Comparison of ENCODE assay signal across 19 cellular contexts in genomic region chr12:97386133-97386581, GRCh38.
A peak's percentile ranks its signal among the peaks of the same experiment; 100 is the strongest.
DNase-seq lines count a peak whose midpoint lies in the region; ATAC-seq and TF ChIP-seq lines count a peak whose summit lies in the region.
"Had no signal": no experiment of that assay in that cellular context is flagged by ENCODE, and none has a peak within 500 bp of the region (broad histone marks: within the 10 kb centered on the region; RNA-seq: fewer than 3 reads in every experiment).

No MANE protein-coding gene starts in this region.

- H3K4me3 ChIP-seq in choroid plexus epithelial cell (ENCODE audit: low read depth, low read length) (no peak overlapping the region), mesenchymal stem cell (ENCODE audit: insufficient read depth in 1 of 2, low read depth in 1 of 2, low read length in 2 of 2) (no peak overlapping the region)
- H3K4me3 ChIP-seq: HAP-1, lower lobe of right lung had no signal

- H3K18ac ChIP-seq in mesenchymal stem cell (ENCODE audit: low read depth in 1 of 2, low read length in 2 of 2), result no peak overlapping the region

- no peak overlapping the region for H2BK120ac ChIP-seq in mesenchymal stem cell (ENCODE audit: low read depth, low read length)

- H3K9ac ChIP-seq in mesenchymal stem cell (ENCODE audit: low read length), result no peak overlapping the region

- peak overlapping the region; percentile 21 for H3K4me2 ChIP-seq in mesenchymal stem cell (ENCODE audit: low read length, poor library complexity, severe bottlenecking)

- H3K27ac ChIP-seq in mesenchymal stem cell (ENCODE audit: low read length, poor library complexity, severe bottlenecking), result peak overlapping the region; percentile 98
- H3K27ac ChIP-seq: lower lobe of right lung had no signal

- H4K91ac ChIP-seq in mesenchymal stem cell (ENCODE audit: low read length), result no peak overlapping the region

- DNase-seq in ACHN (peak; percentile 59), LoVo (ENCODE audit: low spot score) (peak; percentile 35), choroid plexus epithelial cell (ENCODE audit: low read depth) (peak; percentile 25), mesenchymal stem cell (no peak), HK-2 (ENCODE audit: unreplicated experiment) (no peak), NCI-H510A (lab: John Stamatoyannopoulos, UW) (no peak)
- DNase-seq in activated CD4-positive, alpha-beta T cell treated with anti-CD3 and anti-CD28 coated beads, Interleukin-2, amount 50 U/mL, for 1 hour, result no peak
- DNase-seq: activated CD4-positive, alpha-beta memory T cell treated with anti-CD3 and anti-CD28 coated beads, Interleukin-2, amount 10 ng/mL, durations not matched to agents 7 days and 5 days; activated naive CD8-positive, alpha-beta T cell treated with anti-CD3 and anti-CD28 coated beads, Interleukin-2, amount 10 ng/mL, durations not matched to agents 7 days and 5 days; activated T-cell treated with anti-CD3 and anti-CD28 coated beads, Interleukin-2, amount 50 U/mL, for 72 hours; cerebellar nuclear complex; foreskin fibroblast; lower lobe of right lung; natural killer cell; NCI-H1436 treated with DMSO at 0.1 percent for 48 hours; NCI-H510A treated with DMSO at 0.1 percent for 48 hours; right cardiac atrium had no signal

- H3K14ac ChIP-seq in mesenchymal stem cell (ENCODE audit: low read length in 2 of 2), result no peak overlapping the region

- in situ Hi-C loops in ACHN (cut with HindIII; ENCODE audit: low pct_ligation_motif_present, low pct_unique_long_range_greater_than_20kb, low sequenced_read_pairs), result no loop called here

- 90% methylated on average over 5 of the region's 5 CpGs for WGBS in mesenchymal stem cell

- no peak overlapping the region for H3K4ac ChIP-seq in mesenchymal stem cell (ENCODE audit: low read depth in 1 of 2, low read length in 2 of 2)

- no peaks in the 10 kb centered on the region for H3K79me1 ChIP-seq in mesenchymal stem cell (replicated peaks; ENCODE audit: low read length, poor library complexity, severe bottlenecking)

- H3K23ac ChIP-seq in mesenchymal stem cell (ENCODE audit: low read length in 2 of 2), result no peak overlapping the region

- H3K4me1 ChIP-seq in mesenchymal stem cell (ENCODE audit: control insufficient read depth, insufficient read depth, low read depth, low read length), result peaks cover 6% of the 10 kb centered on the region
- H3K4me1 ChIP-seq: HAP-1, lower lobe of right lung had no signal

- H3K27me3 ChIP-seq in mesenchymal stem cell (ENCODE audit: control insufficient read depth in 1 of 2, insufficient read depth in 1 of 2, low read length in 2 of 2), result no peaks in the 10 kb centered on the region

- TF ChIP-seq CTCF in choroid plexus epithelial cell (conservative IDR thresholded peaks at IDR 0.05; ENCODE audit: low read depth, low read length), result no peak

- no peak overlapping the region for H4K8ac ChIP-seq in mesenchymal stem cell (ENCODE audit: low read length)

- no peak overlapping the region for H2BK12ac ChIP-seq in mesenchymal stem cell (ENCODE audit: low read length in 2 of 2)

- no peak overlapping the region for H2AK5ac ChIP-seq in mesenchymal stem cell (ENCODE audit: low read length, severe bottlenecking)

- H3K36me3 ChIP-seq in mesenchymal stem cell (ENCODE audit: control insufficient read depth in 1 of 2, insufficient read depth in 2 of 2, low read depth in 1 of 2, low read length in 2 of 2), result no peaks in the 10 kb centered on the region
- H3K36me3 ChIP-seq: HAP-1, lower lobe of right lung had no signal

- H2BK15ac ChIP-seq in mesenchymal stem cell (ENCODE audit: low read depth, poor library complexity, severe bottlenecking), result no peak overlapping the region

- H2AFZ ChIP-seq in mesenchymal stem cell (ENCODE audit: low read depth, low read length), result no peak overlapping the region

- H2BK5ac ChIP-seq in mesenchymal stem cell (ENCODE audit: low read depth, low read length, poor library complexity, severe bottlenecking), result peak overlapping the region; percentile 61

- H3K9me3 ChIP-seq in mesenchymal stem cell (ENCODE audit: control insufficient read depth, low read length), result no peaks in the 10 kb centered on the region
- H3K9me3 ChIP-seq: HAP-1, lower lobe of right lung had no signal

- no peak for ATAC-seq in HG03520 (IDR thresholded peaks at IDR 0.05; ENCODE audit: unreplicated experiment)
- ATAC-seq: activated T-cell treated with anti-CD3 and anti-CD28 coated beads, Interleukin-2, amount 50 U/mL, for 72 hours; lower lobe of right lung; natural killer cell; right cardiac atrium had no signal

Comparison
In these comparisons a context has a peak if more than half of its experiments do, and no peak if none do; other contexts are left out.
1. DNase-seq: peak in ACHN (single experiment), LoVo (single experiment) and choroid plexus epithelial cell (single experiment); none in mesenchymal stem cell (single experiment), HK-2 (single experiment), NCI-H510A (single experiment) and activated CD4-positive, alpha-beta T cell treated with anti-CD3 and anti-CD28 coated beads, Interleukin-2, amount 50 U/mL, for 1 hour (single experiment).